In genomic region chr15:44728576-44729393, GRCh38 we compare ENCODE assay signal across 1 cellular context.
TF ChIP-seq lines count a peak whose summit lies in the region.

No MANE protein-coding gene starts in this region.

TF ChIP-seq in liver, 16 proteins besides CTCF, POLR2A, EP300 and RAD21 (continued from another document):
- TF ChIP-seq ZBTB33 (IDR thresholded peaks at IDR 0.05) (peak; percentile 62), HNF4A (conservative IDR thresholded peaks at IDR 0.05) (peak; percentile 60 to 65), ATF3 (IDR thresholded peaks at IDR 0.05) (peak; percentile 86), JUND (IDR thresholded peaks at IDR 0.05) (peak; percentile 97), RXRA (IDR thresholded peaks at IDR 0.05) (peak; percentile 81 to 85), YY1 (IDR thresholded peaks at IDR 0.05) (peak; percentile 80), NR2F2 (IDR thresholded peaks at IDR 0.05) (peak; percentile 92), HNF4G (IDR thresholded peaks at IDR 0.05) (peak; percentile 28), EGR1 (IDR thresholded peaks at IDR 0.05; ENCODE audit: low read depth in 2 of 2) (peak in 1 of 2 donors; percentile 58), FOXA2 (IDR thresholded peaks at IDR 0.05) (no peak), SP1 (IDR thresholded peaks at IDR 0.05) (peak; percentile 89), MAX (IDR thresholded peaks at IDR 0.05) (peak; percentile 87), GABPA (IDR thresholded peaks at IDR 0.05 in 1 of 2, conservative IDR thresholded peaks at IDR 0.05 in 1 of 2) (peak in 1 of 2 donors; percentile 57), FOXA1 (IDR thresholded peaks at IDR 0.05) (no peak)
